Comparison of ENCODE assay signal across 16 cellular contexts in genomic region chr11:125465701-125466100, GRCh38. TPM values are rescaled to one million over a fixed set of nuclear protein-coding genes. Genes with fewer than 3 reads are reported as not detected.
A peak's percentile ranks its signal among the peaks of the same experiment; 100 is the strongest.
DNase-seq lines count a peak whose midpoint lies in the region; ATAC-seq and TF ChIP-seq lines count a peak whose summit lies in the region.
"Had no signal": no experiment of that assay in that cellular context is flagged by ENCODE, and none has a peak within 500 bp of the region (broad histone marks: within the 10 kb centered on the region; RNA-seq: fewer than 3 reads in every experiment).

No MANE protein-coding gene starts in this region.

- no peaks in the 10 kb centered on the region for H3K79me2 ChIP-seq in smooth muscle cell (ENCODE audit: low read depth)

- H3K4me3 Mint-ChIP-seq in activated T-helper 17 cell treated with anti-CD3 and anti-CD28 coated beads, Interleukin-2, amount 50 U/mL, for 72 hours, result no peak overlapping the region
- H3K4me3 Mint-ChIP-seq: B cell; CD4-positive, alpha-beta T cell had no signal

- no peak for TF ChIP-seq CTCF in smooth muscle cell (IDR thresholded peaks at IDR 0.05; ENCODE audit: borderline replicate concordance, insufficient read depth, poor library complexity, severe bottlenecking)

- no peaks in the 10 kb centered on the region for H3K27me3 ChIP-seq in HUES64 (ENCODE audit: insufficient read depth, low read length)
- no peaks in the 10 kb centered on the region for H3K27me3 ChIP-seq in smooth muscle cell (ENCODE audit: low read depth)

- H3K36me3 Mint-ChIP-seq in activated T-helper 17 cell treated with anti-CD3 and anti-CD28 coated beads, Interleukin-2, amount 50 U/mL, for 72 hours (ENCODE audit: low read depth), result no peaks in the 10 kb centered on the region

- DNase-seq in caudate nucleus (lab: John Stamatoyannopoulos, UW) (no peak), islet precursor cell (peak; percentile 37), smooth muscle cell (lab: John Stamatoyannopoulos, UW; ENCODE audit: unreplicated experiment) (no peak), AG20443 (ENCODE audit: low spot score) (no peak)
- DNase-seq: ACHN; Calu3; CD4-positive, alpha-beta T cell; DMS153; DMS79 treated with DMSO at 0.1 percent for 48 hours; EL; GOT3; HCEC 1CT had no signal

- H3K9me3 Mint-ChIP-seq in activated T-helper 17 cell treated with anti-CD3 and anti-CD28 coated beads, Interleukin-2, amount 50 U/mL, for 72 hours, result no peaks in the 10 kb centered on the region
- H3K9me3 Mint-ChIP-seq: CD4-positive, alpha-beta T cell had no signal

- H3F3A ChIP-seq in smooth muscle cell (ENCODE audit: low read depth), result no peaks in the 10 kb centered on the region

- peak overlapping the region; percentile 25; the same call in 1 of the 2 replicates for H3K9ac ChIP-seq in HUES64 (ENCODE audit: low read depth, low read length)
- H3K9ac ChIP-seq in smooth muscle cell (ENCODE audit: low read depth), result no peak overlapping the region

- no peak overlapping the region for H3K4me2 ChIP-seq in smooth muscle cell

- 60% methylated on average over 5 of the region's 5 CpGs for WGBS in HUES64
- 66% methylated on average over 5 of the region's 5 CpGs for WGBS in smooth muscle cell (ENCODE audit: low lambda C conversion rate)

- H3K27ac Mint-ChIP-seq in activated T-helper 17 cell treated with anti-CD3 and anti-CD28 coated beads, Interleukin-2, amount 50 U/mL, for 72 hours, result no peak overlapping the region
- H3K27ac Mint-ChIP-seq: B cell; CD4-positive, alpha-beta T cell had no signal

- peaks cover 21% of the 10 kb centered on the region for H3K27me3 Mint-ChIP-seq in activated T-helper 17 cell treated with anti-CD3 and anti-CD28 coated beads, Interleukin-2, amount 50 U/mL, for 72 hours

- no peaks in the 10 kb centered on the region for H3K9me3 ChIP-seq in HUES64 (ENCODE audit: insufficient read depth, low read depth, low read length)
- no peaks in the 10 kb centered on the region for H3K9me3 ChIP-seq in smooth muscle cell (replicated peaks; ENCODE audit: low read depth)

- H3K4me1 Mint-ChIP-seq in activated T-helper 17 cell treated with anti-CD3 and anti-CD28 coated beads, Interleukin-2, amount 50 U/mL, for 72 hours, result no peaks in the 10 kb centered on the region
- H3K4me1 Mint-ChIP-seq: B cell had no signal

- H3K4me1 ChIP-seq in HUES64 (ENCODE audit: insufficient read depth, low read length) (peaks cover 20% of the 10 kb centered on the region), smooth muscle cell (ENCODE audit: low read depth) (peaks cover 4% of the 10 kb centered on the region)

- H3K36me3 ChIP-seq in HUES64 (ENCODE audit: insufficient read depth, low read length) (no peaks in the 10 kb centered on the region), smooth muscle cell (ENCODE audit: low read depth) (no peaks in the 10 kb centered on the region)

- H3K27ac ChIP-seq in HUES64 (ENCODE audit: low read depth, low read length), result no peak overlapping the region
- peak overlapping the region; percentile 16 for H3K27ac ChIP-seq in caudate nucleus (ENCODE audit: low read depth, low read length)
- peak overlapping the region; percentile 54 for H3K27ac ChIP-seq in temporal lobe (ENCODE audit: low read depth, low read length)
- H3K27ac ChIP-seq in smooth muscle cell (ENCODE audit: low read depth), result no peak overlapping the region

- H4K20me1 ChIP-seq in smooth muscle cell (ENCODE audit: low read depth), result no peaks in the 10 kb centered on the region

- no peak overlapping the region for H2AFZ ChIP-seq in smooth muscle cell (ENCODE audit: low read depth)

- ATAC-seq in activated T-helper 17 cell treated with anti-CD3 and anti-CD28 coated beads, Interleukin-2, amount 50 U/mL, for 72 hours (replicated peaks), result no peak

- no peak overlapping the region for H3K4me3 ChIP-seq in HUES64 (ENCODE audit: low read length)
- no peak overlapping the region for H3K4me3 ChIP-seq in smooth muscle cell

RNA-seq across cellular contexts. Expression of gene FEZ1, which starts 30.4 kb away (rescaled TPM):
- 91.5 TPM for polyA plus RNA-seq in HUES64 (2013, experiment 1 of 2)
- 89.7 TPM for polyA plus RNA-seq in HUES64 (2013, experiment 2 of 2)
- total RNA-seq in temporal lobe, result 226 TPM
- 34.1 and 58.3 TPM in 2 replicates for total RNA-seq in smooth muscle cell
- polyA plus RNA-seq in smooth muscle cell, result 48.6 and 64.2 TPM in 2 replicates
- total RNA-seq in activated T-helper 17 cell treated with anti-CD3 and anti-CD28 coated beads, Interleukin-2, amount 50 U/mL, for 72 hours, result 1 to 10 TPM; 2.4 to 3.3 TPM
- total RNA-seq: CD4-positive, alpha-beta T cell had no signal

Comparison
In these comparisons a context has a peak if more than half of its experiments do, and no peak if none do; other contexts are left out.
1. H3K27ac ChIP-seq: peak in caudate nucleus (single experiment) and temporal lobe (single experiment); none in HUES64 (single experiment) and smooth muscle cell (single experiment).